ENCODE assay signal across 8 cellular contexts in the genomic region with DNA sequence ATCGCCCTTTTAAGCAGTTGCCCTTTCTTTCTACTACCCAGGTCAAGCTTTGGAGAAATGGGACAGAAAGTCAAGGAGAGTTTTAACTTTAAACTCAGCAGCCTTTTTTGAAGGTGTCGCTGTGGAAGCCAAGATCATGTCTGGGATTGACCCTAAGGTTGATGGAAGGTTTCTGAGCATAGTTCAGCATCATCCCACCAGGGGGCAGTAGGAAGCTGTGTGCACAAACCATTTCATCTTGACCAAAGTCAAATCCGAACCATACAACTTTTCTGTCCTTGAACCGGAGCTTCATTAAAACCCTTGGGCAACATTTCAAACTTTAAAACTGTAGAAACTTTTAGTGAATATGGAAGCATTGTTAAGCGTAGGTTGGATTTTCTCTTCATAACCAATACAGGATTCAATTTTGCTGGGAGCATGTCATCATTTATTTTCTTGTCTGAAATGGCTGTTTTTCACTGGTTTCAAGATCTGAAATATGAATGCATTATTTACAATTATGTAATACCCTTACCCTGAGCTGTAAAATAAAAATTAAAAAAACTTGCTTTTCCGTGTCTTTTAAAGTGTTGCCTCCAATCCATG.
A peak's percentile ranks its signal among the peaks of the same experiment; 100 is the strongest.
DNase-seq lines count a peak whose midpoint lies in the region; ATAC-seq and TF ChIP-seq lines count a peak whose summit lies in the region.

No MANE protein-coding gene starts in this region.

- no peak overlapping the region for H3K27ac Mint-ChIP-seq in activated T-helper 2 cell treated with anti-CD3 and anti-CD28 coated beads, Interferon-gamma antibody, Interleukin-2, Interleukin-4, amounts not matched to agents 10 μg/mL and 5 μg/mL and 100 μg/mL, durations not matched to agents 14 hours and 24 hours and 36 hours

- peak; percentile 6 for DNase-seq in COLO668 (lab: John Stamatoyannopoulos, UW; ENCODE audit: unreplicated experiment)
- DNase-seq in HS-5 (ENCODE audit: low read depth) = peak; percentile 4
- DNase-seq in SW480 (ENCODE audit: low spot score) = peak; percentile 47
- DNase-seq in fibroblast of pulmonary artery (ENCODE audit: low read depth) = peak; percentile 68
- peak in 29 of 56 donors; percentile 0 to 65 (median 10) for DNase-seq in nucleus accumbens (lab: John Stamatoyannopoulos, UW)
- no peak for DNase-seq in putamen (ENCODE audit: low spot score)
- no peak for DNase-seq in activated T-helper 2 cell treated with anti-CD3 and anti-CD28 coated beads, Interferon-gamma antibody, Interleukin-2, Interleukin-4, amounts not matched to agents 10 μg/mL and 5 μg/mL and 100 μg/mL, durations not matched to agents 14 hours and 24 hours and 36 hours (ENCODE audit: low spot score)

- peak; percentile 66 for ATAC-seq in GM18861 (IDR thresholded peaks at IDR 0.05; ENCODE audit: unreplicated experiment)

- H3K9me3 Mint-ChIP-seq in activated T-helper 2 cell treated with anti-CD3 and anti-CD28 coated beads, Interferon-gamma antibody, Interleukin-2, Interleukin-4, amounts not matched to agents 10 μg/mL and 5 μg/mL and 100 μg/mL, durations not matched to agents 14 hours and 24 hours and 36 hours = no peaks in the 10 kb centered on the region

- no peak overlapping the region for H3K4me3 ChIP-seq in fibroblast of pulmonary artery (replicated peaks; ENCODE audit: low read depth, low read length)

- intact Hi-C loops in activated T-helper 2 cell treated with anti-CD3 and anti-CD28 coated beads, Interferon-gamma antibody, Interleukin-2, Interleukin-4, amounts not matched to agents 10 μg/mL and 5 μg/mL and 100 μg/mL, durations not matched to agents 14 hours and 24 hours and 36 hours (cut with micrococcal nuclease) = loop anchor here (5.0 kb wide), 3 partner anchors 203 to 523 kb away; no protein-coding TSS in a partner anchor

- H3K4me1 Mint-ChIP-seq in activated T-helper 2 cell treated with anti-CD3 and anti-CD28 coated beads, Interferon-gamma antibody, Interleukin-2, Interleukin-4, amounts not matched to agents 10 μg/mL and 5 μg/mL and 100 μg/mL, durations not matched to agents 14 hours and 24 hours and 36 hours (ENCODE audit: low read depth) = no peaks in the 10 kb centered on the region

- no peaks in the 10 kb centered on the region for H3K36me3 Mint-ChIP-seq in activated T-helper 2 cell treated with anti-CD3 and anti-CD28 coated beads, Interferon-gamma antibody, Interleukin-2, Interleukin-4, amounts not matched to agents 10 μg/mL and 5 μg/mL and 100 μg/mL, durations not matched to agents 14 hours and 24 hours and 36 hours (ENCODE audit: low read depth)

- H3K27me3 Mint-ChIP-seq in activated T-helper 2 cell treated with anti-CD3 and anti-CD28 coated beads, Interferon-gamma antibody, Interleukin-2, Interleukin-4, amounts not matched to agents 10 μg/mL and 5 μg/mL and 100 μg/mL, durations not matched to agents 14 hours and 24 hours and 36 hours (ENCODE audit: low read depth) = no peaks in the 10 kb centered on the region

- no peak overlapping the region for H3K4me3 Mint-ChIP-seq in activated T-helper 2 cell treated with anti-CD3 and anti-CD28 coated beads, Interferon-gamma antibody, Interleukin-2, Interleukin-4, amounts not matched to agents 10 μg/mL and 5 μg/mL and 100 μg/mL, durations not matched to agents 14 hours and 24 hours and 36 hours (ENCODE audit: low read depth)

- TF ChIP-seq CTCF in fibroblast of pulmonary artery (IDR thresholded peaks at IDR 0.05; ENCODE audit: low read length, missing control alignments) = peak; percentile 90

Comparison
In these comparisons a context has a peak if more than half of its experiments do, and no peak if none do; other contexts are left out.
1. DNase-seq: peak in COLO668 (single experiment), HS-5 (single experiment), SW480 (single experiment), fibroblast of pulmonary artery (single experiment) and nucleus accumbens (29 of 56); none in putamen (single experiment) and activated T-helper 2 cell treated with anti-CD3 and anti-CD28 coated beads, Interferon-gamma antibody, Interleukin-2, Interleukin-4, amounts not matched to agents 10 μg/mL and 5 μg/mL and 100 μg/mL, durations not matched to agents 14 hours and 24 hours and 36 hours (single experiment).